ENCODE assay signal across 1 cellular context in genomic region chr9:111481885-111482636, GRCh38.
TF ChIP-seq lines count a peak whose summit lies in the region.

No MANE protein-coding gene starts in this region.

TF ChIP-seq in IMR-90, 13 proteins besides CTCF, POLR2A, EP300 and RAD21:
- TF ChIP-seq CEBPB (IDR thresholded peaks at IDR 0.05; ENCODE audit: low read depth, low read length) (peak; percentile 87), SMC3 (IDR thresholded peaks at IDR 0.05; ENCODE audit: low read depth, low read length) (no peak), FOS (IDR thresholded peaks at IDR 0.05; ENCODE audit: low read depth, low read length) (no peak), ELK1 (IDR thresholded peaks at IDR 0.05; ENCODE audit: borderline replicate concordance, low read depth, low read length) (no peak), RFX5 (IDR thresholded peaks at IDR 0.05; ENCODE audit: low read depth, low read length) (no peak), CHD1 (IDR thresholded peaks at IDR 0.05; ENCODE audit: low read depth, low read length) (no peak)
